In the genomic region with DNA sequence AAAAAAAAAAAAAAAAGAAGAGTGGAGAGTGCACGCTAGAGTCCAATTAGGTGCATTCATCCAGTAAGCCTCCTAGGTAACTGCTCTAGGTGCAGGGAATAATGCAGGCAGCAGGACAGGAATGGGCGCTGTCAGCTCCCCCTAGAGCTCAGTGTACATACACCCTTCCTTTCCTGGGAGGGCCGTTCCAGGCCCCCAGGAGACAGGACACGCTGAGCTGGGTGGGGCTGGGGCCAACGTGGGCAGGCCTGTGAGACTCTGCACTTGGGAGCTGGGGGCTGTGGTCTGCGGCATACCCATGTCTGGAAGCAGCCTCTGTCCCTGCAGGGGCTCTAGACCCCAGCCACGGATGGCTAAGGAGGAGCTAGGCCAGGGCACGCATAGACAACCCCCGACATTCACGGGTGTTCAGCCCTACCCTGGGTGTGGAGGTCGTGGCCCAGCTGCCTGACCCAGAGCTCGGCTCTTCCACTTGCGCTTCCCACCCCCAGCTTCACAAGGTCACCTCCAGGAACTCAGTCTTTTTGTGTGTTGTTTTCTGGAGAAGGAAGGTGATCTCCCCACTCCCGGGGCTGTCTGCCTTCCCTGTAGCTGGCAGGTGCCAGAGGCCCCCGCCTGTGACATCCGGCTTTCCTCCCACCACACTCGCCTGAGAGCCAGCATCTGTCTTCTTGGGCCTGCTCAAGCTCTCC, we compare ENCODE assay signal across 8 cellular contexts. TPM values are rescaled to one million over a fixed set of nuclear protein-coding genes. Genes with fewer than 3 reads are reported as not detected.
DNase-seq lines count a peak whose midpoint lies in the region; ATAC-seq and TF ChIP-seq lines count a peak whose summit lies in the region.

No MANE protein-coding gene starts in this region.

- no peaks in the 10 kb centered on the region for H3K9me3 Mint-ChIP-seq in activated CD4-positive, alpha-beta T cell treated with anti-CD3 and anti-CD28 coated beads, Interleukin-2, amount 10 ng/mL, durations not matched to agents 24 days and 14 days
- H3K9me3 Mint-ChIP-seq in neural crest cell: no peaks in the 10 kb centered on the region

- CTCF ChIA-PET in RWPE1 (lab: Yijun Ruan, JAX) (interaction anchor here (0.6 to 1.3 kb wide), 5 partner anchors 21 to 138 kb away, joined by 3 to 4 read pairs (median 3); a partner anchor contains a TSS), HEK293T (lab: Yijun Ruan, JAX) (interaction anchor here (0.7 to 2.8 kb wide), 7 partner anchors 8 to 85 kb away, joined by 3 to 7 read pairs (median 4); a partner anchor contains a TSS)

- peaks cover 29% of the 10 kb centered on the region for H3K4me1 ChIP-seq in effector memory CD4-positive, alpha-beta T cell (ENCODE audit: control insufficient read depth, insufficient read depth, low read length, poor library complexity, severe bottlenecking)

- peak overlapping the region; percentile 80 for H3K27ac Mint-ChIP-seq in activated CD4-positive, alpha-beta T cell treated with anti-CD3 and anti-CD28 coated beads, Interleukin-2, amount 10 ng/mL, durations not matched to agents 24 days and 14 days
- H3K27ac Mint-ChIP-seq in neural crest cell (ENCODE audit: unreplicated experiment): peak overlapping the region; percentile 92

- no peaks in the 10 kb centered on the region for H3K36me3 ChIP-seq in effector memory CD4-positive, alpha-beta T cell (ENCODE audit: control insufficient read depth, insufficient read depth, low read length)

- POLR2A ChIA-PET in RWPE1 (lab: Yijun Ruan, JAX; ENCODE audit: low non-redundant PET): interaction anchor here (0.6 to 0.7 kb wide), 3 partner anchors 52 to 644 kb away, joined by 3 to 8 read pairs (median 3); no protein-coding TSS in a partner anchor
- POLR2A ChIA-PET in HEK293T (lab: Yijun Ruan, JAX): interaction anchor here (0.5 to 4.1 kb wide), 15 partner anchors 10 to 79 kb away, joined by 3 to 47 read pairs (median 7); a partner anchor contains a TSS

- H3K27ac ChIP-seq in RWPE1: peak overlapping the region; percentile 95
- peak overlapping the region; percentile 51 for H3K27ac ChIP-seq in effector memory CD4-positive, alpha-beta T cell (ENCODE audit: insufficient read depth, low read length, poor library complexity, severe bottlenecking)

- H3K27me3 ChIP-seq in effector memory CD4-positive, alpha-beta T cell (replicated peaks; ENCODE audit: control insufficient read depth, insufficient read depth, low read length, poor library complexity, severe bottlenecking): no peaks in the 10 kb centered on the region

- H3K9me3 ChIP-seq in effector memory CD4-positive, alpha-beta T cell (ENCODE audit: control insufficient read depth, low read length): no peaks in the 10 kb centered on the region

- H3K4me3 Mint-ChIP-seq in activated CD4-positive, alpha-beta T cell treated with anti-CD3 and anti-CD28 coated beads, Interleukin-2, amount 10 ng/mL, durations not matched to agents 24 days and 14 days: peak overlapping the region; percentile 85
- H3K4me3 Mint-ChIP-seq in neural crest cell: peak overlapping the region; percentile 94

- DNase-seq in activated CD4-positive, alpha-beta T cell treated with anti-CD3 and anti-CD28 coated beads, Interleukin-2, amount 10 ng/mL, durations not matched to agents 24 days and 14 days: no peak
- no peak for DNase-seq in activated CD4-positive, alpha-beta T cell treated with anti-CD3 and anti-CD28 coated beads, Interleukin-2, amount 50 U/mL, for 48 hours
- DNase-seq in RWPE1 (ENCODE audit: low spot score): no peak
- DNase-seq in effector memory CD4-positive, alpha-beta T cell: no peak
- no peak for DNase-seq in neural crest cell (ENCODE audit: low read depth, low spot score)
- no peak for DNase-seq in HEK293T (ENCODE audit: extremely low spot score)
- no peak for DNase-seq in ureter (ENCODE audit: low spot score)

- no peaks in the 10 kb centered on the region for H3K36me3 Mint-ChIP-seq in activated CD4-positive, alpha-beta T cell treated with anti-CD3 and anti-CD28 coated beads, Interleukin-2, amount 10 ng/mL, durations not matched to agents 24 days and 14 days (ENCODE audit: low read depth)
- H3K36me3 Mint-ChIP-seq in neural crest cell (ENCODE audit: low read depth): no peaks in the 10 kb centered on the region

- intact Hi-C loops in activated CD4-positive, alpha-beta T cell treated with anti-CD3 and anti-CD28 coated beads, Interleukin-2, amount 10 ng/mL, durations not matched to agents 24 days and 14 days (cut with micrococcal nuclease): no loop called here

- H3K4me3 ChIP-seq in effector memory CD4-positive, alpha-beta T cell (ENCODE audit: insufficient read depth, low read depth, low read length, poor library complexity, severe bottlenecking): peak overlapping the region; percentile 56

- H3K27me3 Mint-ChIP-seq in activated CD4-positive, alpha-beta T cell treated with anti-CD3 and anti-CD28 coated beads, Interleukin-2, amount 10 ng/mL, durations not matched to agents 24 days and 14 days: peaks cover 17% of the 10 kb centered on the region
- H3K27me3 Mint-ChIP-seq in neural crest cell (ENCODE audit: low read depth): peaks cover 12% of the 10 kb centered on the region

- TF ChIP-seq CTCF in RWPE1 (conservative IDR thresholded peaks at IDR 0.05; ENCODE audit: low read depth) (peak; percentile 45), neural crest cell (conservative IDR thresholded peaks at IDR 0.05) (peak; percentile 30)

- H3K4me1 Mint-ChIP-seq in activated CD4-positive, alpha-beta T cell treated with anti-CD3 and anti-CD28 coated beads, Interleukin-2, amount 10 ng/mL, durations not matched to agents 24 days and 14 days: peaks cover 3% of the 10 kb centered on the region
- peaks cover 27% of the 10 kb centered on the region for H3K4me1 Mint-ChIP-seq in neural crest cell

- ATAC-seq in HG02970 (IDR thresholded peaks at IDR 0.05; ENCODE audit: low FRiP score, unreplicated experiment): peak; percentile 7

TF ChIP-seq in HEK293T, 16 proteins besides CTCF, POLR2A, EP300 and RAD21:
- TF ChIP-seq SP1 (IDR thresholded peaks at IDR 0.05) (no peak), ELF4 (IDR thresholded peaks at IDR 0.05) (no peak), L3MBTL2 (conservative IDR thresholded peaks at IDR 0.05) (no peak), FOXA1 (IDR thresholded peaks at IDR 0.05) (no peak), HDGF (IDR thresholded peaks at IDR 0.05; ENCODE audit: borderline replicate concordance) (no peak)
- TF ChIP-seq, protein P1, sequence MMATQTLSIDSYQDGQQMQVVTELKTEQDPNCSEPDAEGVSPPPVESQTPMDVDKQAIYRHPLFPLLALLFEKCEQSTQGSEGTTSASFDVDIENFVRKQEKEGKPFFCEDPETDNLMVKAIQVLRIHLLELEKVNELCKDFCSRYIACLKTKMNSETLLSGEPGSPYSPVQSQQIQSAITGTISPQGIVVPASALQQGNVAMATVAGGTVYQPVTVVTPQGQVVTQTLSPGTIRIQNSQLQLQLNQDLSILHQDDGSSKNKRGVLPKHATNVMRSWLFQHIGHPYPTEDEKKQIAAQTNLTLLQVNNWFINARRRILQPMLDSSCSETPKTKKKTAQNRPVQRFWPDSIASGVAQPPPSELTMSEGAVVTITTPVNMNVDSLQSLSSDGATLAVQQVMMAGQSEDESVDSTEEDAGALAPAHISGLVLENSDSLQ (IDR thresholded peaks at IDR 0.05): no peak
TF ChIP-seq in HEK293T: peak in this region for 0.

RNA-seq across cellular contexts. Expression of a gene that starts 1.0 kb away (rescaled TPM):
- 38.5 and 56.3 TPM in 2 replicates for total RNA-seq in activated CD4-positive, alpha-beta T cell treated with anti-CD3 and anti-CD28 coated beads, Interleukin-2, amount 10 ng/mL, durations not matched to agents 24 days and 14 days
- 51.1 and 52.7 TPM in 2 replicates for total RNA-seq in neural crest cell
- total RNA-seq in ureter: 43.2 TPM

RNA-seq across cellular contexts. Expression of a gene that starts 5.0 kb away (rescaled TPM):
- 27.7 and 30.2 TPM in 2 replicates for total RNA-seq in activated CD4-positive, alpha-beta T cell treated with anti-CD3 and anti-CD28 coated beads, Interleukin-2, amount 10 ng/mL, durations not matched to agents 24 days and 14 days
- total RNA-seq in neural crest cell: 210 and 224 TPM in 2 replicates
- 20.8 TPM for total RNA-seq in ureter

RNA-seq across cellular contexts. Expression of a gene that starts 6.3 kb away (rescaled TPM):
- total RNA-seq in activated CD4-positive, alpha-beta T cell treated with anti-CD3 and anti-CD28 coated beads, Interleukin-2, amount 10 ng/mL, durations not matched to agents 24 days and 14 days: 6.9 and 8.0 TPM in 2 replicates
- total RNA-seq in neural crest cell (7.0 and 7.2 TPM in 2 replicates), ureter (5.3 TPM)

RNA-seq across cellular contexts. Expression of a gene that starts 6.9 kb away (rescaled TPM):
- total RNA-seq in activated CD4-positive, alpha-beta T cell treated with anti-CD3 and anti-CD28 coated beads, Interleukin-2, amount 10 ng/mL, durations not matched to agents 24 days and 14 days: 13.1 and 20.9 TPM in 2 replicates
- 15.0 and 15.4 TPM in 2 replicates for total RNA-seq in neural crest cell
- 7.9 TPM for total RNA-seq in ureter

RNA-seq across cellular contexts. Expression of a gene that starts 14.4 kb away (rescaled TPM):
- total RNA-seq in activated CD4-positive, alpha-beta T cell treated with anti-CD3 and anti-CD28 coated beads, Interleukin-2, amount 10 ng/mL, durations not matched to agents 24 days and 14 days: 6.4 and 6.8 TPM in 2 replicates
- total RNA-seq in neural crest cell (2.5 and 3.0 TPM in 2 replicates), ureter (1.3 TPM)
